In the genomic region with DNA sequence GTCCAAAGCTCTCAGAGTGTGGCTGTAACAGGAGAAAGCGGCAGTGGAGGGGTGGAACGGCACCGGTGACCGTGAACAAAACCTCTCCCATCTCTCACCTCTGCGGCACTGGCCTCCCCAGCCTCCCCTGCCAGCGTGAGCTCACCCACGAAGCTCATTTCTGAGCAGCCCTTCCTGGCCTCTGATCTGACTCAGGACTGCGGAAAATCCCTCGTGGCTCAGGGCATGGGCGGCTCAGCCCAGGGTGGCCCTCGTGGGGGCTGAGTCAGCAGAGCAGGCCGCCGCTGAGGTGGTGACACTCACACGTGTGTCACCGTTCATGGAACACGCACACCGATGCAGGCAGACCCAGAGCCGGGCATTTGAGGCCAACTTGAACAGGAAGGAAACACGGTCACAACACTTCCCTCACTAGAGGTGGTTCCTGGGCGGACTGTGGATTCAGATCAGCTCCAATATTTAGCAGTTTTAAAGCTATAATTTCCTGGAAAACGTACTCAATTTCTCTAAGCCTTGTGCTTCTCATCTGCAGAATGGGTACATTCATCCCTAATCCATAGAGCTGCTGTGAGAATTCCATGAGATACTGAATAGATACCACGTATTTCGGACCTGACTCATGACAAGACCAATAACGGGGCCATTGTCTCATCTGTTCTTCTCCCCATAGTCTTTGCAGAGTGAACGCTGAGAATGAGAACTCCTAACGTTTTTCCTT, we compare ENCODE assay signal across 15 cellular contexts.
A peak's percentile ranks its signal among the peaks of the same experiment; 100 is the strongest.
DNase-seq lines count a peak whose midpoint lies in the region; ATAC-seq and TF ChIP-seq lines count a peak whose summit lies in the region.
"Had no signal": no experiment of that assay in that cellular context is flagged by ENCODE, and none has a peak within 500 bp of the region (broad histone marks: within the 10 kb centered on the region; RNA-seq: fewer than 3 reads in every experiment).

No MANE protein-coding gene starts in this region.

- intact Hi-C loops in Calu3 (cut with micrococcal nuclease; ENCODE audit: unreplicated experiment), result no loop called here

- no peaks in the 10 kb centered on the region for H3K9me3 ChIP-seq in T-helper 17 cell (ENCODE audit: control insufficient read depth, low read length, poor library complexity, severe bottlenecking)
- H3K9me3 ChIP-seq: colonic mucosa had no signal

- peak; percentile 29 for DNase-seq in activated naive CD4-positive, alpha-beta T cell treated with Interleukin-2 at 50 U/mL for 16 hours
- DNase-seq in activated naive CD4-positive, alpha-beta T cell (lab: John Stamatoyannopoulos, UW), result no peak
- DNase-seq in T-helper 17 cell (no peak), glomerular visceral epithelial cell (ENCODE audit: extremely low spot score) (peak; percentile 82), GM19238 (ENCODE audit: insufficient read length, low spot score) (no peak), Calu3 (no peak)
- DNase-seq in stimulated activated CD8-positive, alpha-beta memory T cell treated with anti-CD3 and anti-CD28 coated beads, Interleukin-2, amount 100 ng/mL, for 48 hours (ENCODE audit: low read depth in 2 of 2), result peak; percentile 39 to 54
- DNase-seq: activated gamma-delta T cell treated with Interleukin-2 at 50 U/mL for 16 hours, C1 segment of cervical spinal cord, colonic mucosa, kidney glomerular epithelial cell, NCI-H2171 had no signal

- H3K27ac Mint-ChIP-seq in T-helper 17 cell, result no peak overlapping the region
- no peak overlapping the region for H3K27ac Mint-ChIP-seq in Calu3 (ENCODE audit: unreplicated experiment)
- H3K27ac Mint-ChIP-seq: naive thymus-derived CD4-positive, alpha-beta T cell; stimulated activated naive CD8-positive, alpha-beta T cell treated with anti-CD3 and anti-CD28 coated beads, Interleukin-15, Interleukin-2, amounts not matched to agents 100 ng/mL and 50 ng/mL, for 24 hours had no signal

- H3K27me3 Mint-ChIP-seq in T-helper 17 cell, result peaks cover 70% of the 10 kb centered on the region
- no peaks in the 10 kb centered on the region for H3K27me3 Mint-ChIP-seq in Calu3 (ENCODE audit: unreplicated experiment)

- peaks cover 6% of the 10 kb centered on the region for H3K9me3 Mint-ChIP-seq in Calu3 (ENCODE audit: low read depth, unreplicated experiment)
- H3K9me3 Mint-ChIP-seq: stimulated activated naive CD8-positive, alpha-beta T cell treated with anti-CD3 and anti-CD28 coated beads, Interleukin-15, Interleukin-2, amounts not matched to agents 100 ng/mL and 50 ng/mL, for 24 hours had no signal

- H3K4me1 Mint-ChIP-seq in T-helper 17 cell (peaks cover 5% of the 10 kb centered on the region), Calu3 (ENCODE audit: low read depth, unreplicated experiment) (peaks cover 14% of the 10 kb centered on the region)

- no peak overlapping the region for H3K4me3 Mint-ChIP-seq in T-helper 17 cell
- no peak overlapping the region for H3K4me3 Mint-ChIP-seq in Calu3 (ENCODE audit: low read depth, unreplicated experiment)
- H3K4me3 Mint-ChIP-seq: naive thymus-derived CD4-positive, alpha-beta T cell; stimulated activated naive CD8-positive, alpha-beta T cell treated with anti-CD3 and anti-CD28 coated beads, Interleukin-15, Interleukin-2, amounts not matched to agents 100 ng/mL and 50 ng/mL, for 24 hours had no signal

- BruUV-seq in Calu3 (replicated peaks; lab: Mats Ljungman, UMichigan), result no TSS peak

- CTCF ChIA-PET in Calu3 (lab: Charles Lee), result no interaction called here

- ATAC-seq in T-helper 17 cell (peak; percentile 36), HG03159 (IDR thresholded peaks at IDR 0.05; ENCODE audit: unreplicated experiment) (no peak)
- ATAC-seq: naive thymus-derived CD4-positive, alpha-beta T cell had no signal

- H3K36me3 Mint-ChIP-seq in T-helper 17 cell (ENCODE audit: low read depth), result peaks cover 4% of the 10 kb centered on the region
- peaks cover 4% of the 10 kb centered on the region for H3K36me3 Mint-ChIP-seq in Calu3 (ENCODE audit: insufficient read depth, unreplicated experiment)
- H3K36me3 Mint-ChIP-seq: naive thymus-derived CD4-positive, alpha-beta T cell had no signal

- TF ChIP-seq CTCF in Calu3 (IDR thresholded peaks at IDR 0.05; ENCODE audit: unreplicated experiment), result no peak

Comparison
In these comparisons a context has a peak if more than half of its experiments do, and no peak if none do; other contexts are left out.
1. DNase-seq: peak in activated naive CD4-positive, alpha-beta T cell treated with Interleukin-2 at 50 U/mL for 16 hours (single experiment), glomerular visceral epithelial cell (single experiment) and stimulated activated CD8-positive, alpha-beta memory T cell treated with anti-CD3 and anti-CD28 coated beads, Interleukin-2, amount 100 ng/mL, for 48 hours (2 of 2); none in activated naive CD4-positive, alpha-beta T cell (0 of 4), T-helper 17 cell (0 of 3), GM19238 (single experiment) and Calu3 (single experiment).